Comparison of ENCODE assay signal across 16 cellular contexts in genomic region chr2:102940684-102941083, GRCh38.
"Had no signal": no experiment of that assay in that cellular context is flagged by ENCODE, and none has a peak within 500 bp of the region (broad histone marks: within the 10 kb centered on the region; RNA-seq: fewer than 3 reads in every experiment).

No MANE protein-coding gene starts in this region.

- ATAC-seq: effector memory CD8-positive, alpha-beta T cell; foreskin keratinocyte; naive thymus-derived CD4-positive, alpha-beta T cell; sciatic nerve; stimulated activated memory B cell treated with anti-CD40 and anti-IgM and Interleukin-4, amounts not matched to agents 10 μg/mL and 1 μg/mL and 100 μg/mL, for 72 hours; upper lobe of right lung had no signal

- DNase-seq: effector memory CD8-positive, alpha-beta T cell; foreskin keratinocyte; heart left ventricle; hippocampal formation; kidney glomerular epithelial cell; mesendoderm; naive thymus-derived CD4-positive, alpha-beta T cell; nephron progenitor cell; spleen; stimulated activated CD4-positive, alpha-beta T cell treated with anti-CD3 and anti-CD28 coated beads, Interleukin-15, amount 100 ng/mL, for 24 hours; stimulated activated CD4-positive, alpha-beta T cell treated with anti-CD3 and anti-CD28 coated beads, Interleukin-1b, Interleukin-23, amount 100 ng/mL, for 48 hours; stimulated activated CD4-positive, alpha-beta T cell treated with anti-CD3 and anti-CD28 coated beads, Interleukin-4, amount 100 ng/mL, for 24 hours; tibial artery; upper lobe of right lung had no signal
